In genomic region chr9:116750543-116750942, GRCh38 we compare ENCODE assay signal across 18 cellular contexts.
A peak's percentile ranks its signal among the peaks of the same experiment; 100 is the strongest.
DNase-seq lines count a peak whose midpoint lies in the region; TF ChIP-seq lines count a peak whose summit lies in the region.
"Had no signal": no experiment of that assay in that cellular context is flagged by ENCODE, and none has a peak within 500 bp of the region (broad histone marks: within the 10 kb centered on the region; RNA-seq: fewer than 3 reads in every experiment).

No MANE protein-coding gene starts in this region.

- H3K4me1 ChIP-seq in mammary epithelial cell (ENCODE audit: insufficient read depth, low read length) = no peaks in the 10 kb centered on the region
- H3K4me1 ChIP-seq: A549; BLaER1 treated with 17β-estradiol and CSF1 and Interleukin-3, amounts not matched to agents 10 nM and 100 nM; Caco-2 had no signal

- intact Hi-C loops in mammary epithelial cell (cut with micrococcal nuclease) = no loop called here
- intact Hi-C loops in MCF 10A (cut with micrococcal nuclease) = no loop called here

- no peaks in the 10 kb centered on the region for H3K79me2 ChIP-seq in mammary epithelial cell (ENCODE audit: insufficient read depth, low read length)

- H3K4me1 Mint-ChIP-seq in MCF 10A (ENCODE audit: insufficient read depth, unreplicated experiment) = peaks cover 9% of the 10 kb centered on the region

- no peak overlapping the region for H3K4me3 Mint-ChIP-seq in MCF 10A (ENCODE audit: unreplicated experiment)
- H3K4me3 Mint-ChIP-seq: B cell; CD4-positive, alpha-beta T cell; CD8-positive, alpha-beta T cell had no signal

- H3K36me3 ChIP-seq in mammary epithelial cell (ENCODE audit: insufficient read depth, low read length) = no peaks in the 10 kb centered on the region
- H3K36me3 ChIP-seq: BLaER1 treated with 17β-estradiol and CSF1 and Interleukin-3, amounts not matched to agents 10 nM and 100 nM had no signal

- H3K9ac ChIP-seq in mammary epithelial cell (ENCODE audit: insufficient read depth, low read length) = no peak overlapping the region
- H3K9ac ChIP-seq: BLaER1 treated with 17β-estradiol and CSF1 and Interleukin-3, amounts not matched to agents 10 nM and 100 nM had no signal

- in situ Hi-C loops in mammary epithelial cell (cut with MboI; ENCODE audit: low sequenced_read_pairs in 2 of 2) = no loop called here

- no peaks in the 10 kb centered on the region for H3K36me3 Mint-ChIP-seq in MCF 10A (ENCODE audit: insufficient read depth, unreplicated experiment)
- H3K36me3 Mint-ChIP-seq: CD8-positive, alpha-beta T cell had no signal

- no peak overlapping the region for H3K4me3 ChIP-seq in mammary epithelial cell (replicated peaks in 1 of 3; ENCODE audit: insufficient read depth in 1 of 3, low read depth in 2 of 3, low read length in 3 of 3)
- H3K4me3 ChIP-seq: A549; BLaER1 treated with 17β-estradiol and CSF1 and Interleukin-3, amounts not matched to agents 10 nM and 100 nM; GM12878 had no signal

- POLR2A ChIA-PET in MCF 10A (lab: Yijun Ruan, JAX) = interaction anchor here (0.7 to 1.0 kb wide), 3 partner anchors 10 to 796 kb away, joined by 3 read pairs; no protein-coding TSS in a partner anchor

- WGBS in mammary epithelial cell (ENCODE audit: low coverage, missing lambda C conversion rate) = 92% methylated on average over 2 of the region's 2 CpGs

- peak overlapping the region; percentile 31 for H3K27ac ChIP-seq in mammary epithelial cell (ENCODE audit: insufficient read depth, low read depth, low read length)
- H3K27ac ChIP-seq: 22Rv1; A549; BLaER1 treated with 17β-estradiol and CSF1 and Interleukin-3, amounts not matched to agents 10 nM and 100 nM; C4-2B had no signal

- no peak for DNase-seq in mammary epithelial cell
- no peak for DNase-seq in MCF 10A (ENCODE audit: unreplicated experiment)
- DNase-seq in cerebellar cortex (ENCODE audit: low spot score) = peak; percentile 52
- no peak for DNase-seq in amniotic stem cell (lab: John Stamatoyannopoulos, UW)
- no peak for DNase-seq in SW 1271 (lab: John Stamatoyannopoulos, UW)
- DNase-seq: AML-193; Caco-2; Calu3; CD4-positive, alpha-beta T cell; CD8-positive, alpha-beta T cell; DMS79 treated with DMSO at 0.1 percent for 48 hours; GDM1 had no signal

- BruUV-seq in mammary epithelial cell (replicated peaks; lab: Mats Ljungman, UMichigan) (no TSS peak), MCF 10A (replicated peaks; lab: Mats Ljungman, UMichigan) (no TSS peak)

- H4K20me1 ChIP-seq in mammary epithelial cell (ENCODE audit: insufficient read depth, low read length) = no peaks in the 10 kb centered on the region
- H4K20me1 ChIP-seq: BLaER1 treated with 17β-estradiol and CSF1 and Interleukin-3, amounts not matched to agents 10 nM and 100 nM had no signal

- CTCF ChIA-PET in mammary epithelial cell (lab: Charles Lee; ENCODE audit: low non-redundant PET) = no interaction called here
- CTCF ChIA-PET in MCF 10A (lab: Yijun Ruan, JAX) = interaction anchor here (2.0 to 3.2 kb wide), 2 partner anchors 13 to 111 kb away, joined by 11 to 19 read pairs; no protein-coding TSS in a partner anchor

- dilution Hi-C loops in mammary epithelial cell (cut with HindIII; ENCODE audit: low sequenced_read_pairs) = no loop called here

- H3K27ac Mint-ChIP-seq in MCF 10A (ENCODE audit: low read depth, unreplicated experiment) = no peak overlapping the region
- H3K27ac Mint-ChIP-seq: B cell; CD4-positive, alpha-beta T cell; CD8-positive, alpha-beta T cell had no signal

- H3K4me2 ChIP-seq in mammary epithelial cell (ENCODE audit: insufficient read depth, low read depth, low read length) = no peak overlapping the region
- H3K4me2 ChIP-seq: A549; BLaER1 treated with 17β-estradiol and CSF1 and Interleukin-3, amounts not matched to agents 10 nM and 100 nM had no signal

- no peaks in the 10 kb centered on the region for H3K27me3 Mint-ChIP-seq in MCF 10A (ENCODE audit: insufficient read depth, unreplicated experiment)

- no peaks in the 10 kb centered on the region for H3K9me3 ChIP-seq in mammary epithelial cell (replicated peaks; ENCODE audit: insufficient read depth, low read length)
- H3K9me3 ChIP-seq: A549, Caco-2 had no signal

- H3K27me3 ChIP-seq in mammary epithelial cell (ENCODE audit: insufficient read depth, low read length) = no peaks in the 10 kb centered on the region
- H3K27me3 ChIP-seq: BLaER1 treated with 17β-estradiol and CSF1 and Interleukin-3, amounts not matched to agents 10 nM and 100 nM had no signal

- H2AFZ ChIP-seq in mammary epithelial cell (ENCODE audit: low read depth, low read length) = no peak overlapping the region

- H3K9me3 Mint-ChIP-seq in MCF 10A (ENCODE audit: unreplicated experiment) = no peaks in the 10 kb centered on the region
- H3K9me3 Mint-ChIP-seq: CD4-positive, alpha-beta T cell had no signal

- no peak for TF ChIP-seq CTCF in mammary epithelial cell (conservative IDR thresholded peaks at IDR 0.05 in 1 of 2, IDR thresholded peaks at IDR 0.05 in 1 of 2; ENCODE audit: extremely low read depth in 1 of 2, insufficient read depth in 1 of 2, low read depth in 1 of 2, low read length in 2 of 2)
- TF ChIP-seq CTCF in MCF 10A (IDR thresholded peaks at IDR 0.05; ENCODE audit: unreplicated experiment) = no peak
